ENCODE assay signal across 19 cellular contexts in genomic region chr3:139258276-139258675, GRCh38.
A peak's percentile ranks its signal among the peaks of the same experiment; 100 is the strongest.
DNase-seq lines count a peak whose midpoint lies in the region; ATAC-seq and TF ChIP-seq lines count a peak whose summit lies in the region.
"Had no signal": no experiment of that assay in that cellular context is flagged by ENCODE, and none has a peak within 500 bp of the region (broad histone marks: within the 10 kb centered on the region; RNA-seq: fewer than 3 reads in every experiment).

No MANE protein-coding gene starts in this region.

- H3K27ac Mint-ChIP-seq in osteocyte (ENCODE audit: unreplicated experiment) = no peak overlapping the region
- H3K27ac Mint-ChIP-seq: CD14-positive monocyte; CD4-positive, alpha-beta memory T cell; CD4-positive, CD25-positive, alpha-beta regulatory T cell; CD8-positive, alpha-beta memory T cell had no signal

- ATAC-seq in heart left ventricle (peak in 3 of 4 donors; percentile 21 to 66 (median 63)), HG03280 (IDR thresholded peaks at IDR 0.05; ENCODE audit: unreplicated experiment) (no peak)

- H3K4me3 Mint-ChIP-seq in osteocyte (ENCODE audit: unreplicated experiment) = no peak overlapping the region
- H3K4me3 Mint-ChIP-seq: CD14-positive monocyte; CD4-positive, alpha-beta memory T cell; CD4-positive, CD25-positive, alpha-beta regulatory T cell; CD8-positive, alpha-beta memory T cell had no signal

- no peaks in the 10 kb centered on the region for H3K9me3 ChIP-seq in heart left ventricle
- H3K9me3 ChIP-seq: BE2C, BLaER1 had no signal

- no peak for TF ChIP-seq CTCF in heart left ventricle (IDR thresholded peaks at IDR 0.05)
- no peak for TF ChIP-seq CTCF in coronary artery (IDR thresholded peaks at IDR 0.05)
- no peak for TF ChIP-seq CTCF in osteocyte (IDR thresholded peaks at IDR 0.05)

- H3K4me1 ChIP-seq in heart left ventricle = peaks cover 0 to 9% (median 0%) of the 10 kb centered on the region in 12 donors

- TF ChIP-seq POLR2A in heart left ventricle (IDR thresholded peaks at IDR 0.05) = no peak

- no peak overlapping the region for H3K27ac ChIP-seq in heart left ventricle
- H3K27ac ChIP-seq in coronary artery = no peak overlapping the region
- H3K27ac ChIP-seq: BLaER1 had no signal

- DNase-seq in heart left ventricle = no peak
- DNase-seq in cardiac septum (ENCODE audit: low spot score) = no peak
- DNase-seq in coronary artery (ENCODE audit: low spot score) = peak; percentile 16
- peak; percentile 6 for DNase-seq in osteocyte (ENCODE audit: extremely low spot score, unreplicated experiment)
- no peak for DNase-seq in NCI-H510A treated with DMSO at 0.1 percent for 48 hours (lab: John Stamatoyannopoulos, UW)
- DNase-seq: 8988T; ACHN; BE2C; C1 segment of cervical spinal cord; Calu3; CD4-positive, alpha-beta memory T cell; CD4-positive, CD25-positive, alpha-beta regulatory T cell; CD8-positive, alpha-beta memory T cell; COR-L47; DMS79 treated with DMSO at 0.1 percent for 48 hours; GF-D8 had no signal

- no peaks in the 10 kb centered on the region for H3K27me3 ChIP-seq in heart left ventricle
- H3K27me3 ChIP-seq: BLaER1 had no signal

- H3K4me1 Mint-ChIP-seq in osteocyte (ENCODE audit: unreplicated experiment) = no peaks in the 10 kb centered on the region
- H3K4me1 Mint-ChIP-seq: CD14-positive monocyte; CD4-positive, alpha-beta memory T cell; CD4-positive, CD25-positive, alpha-beta regulatory T cell; CD8-positive, alpha-beta memory T cell had no signal

- intact Hi-C loops in heart left ventricle (cut with DNase I) (no loop called here), cardiac septum (cut with DNase I) (no loop called here)

- 49 to 57% (median 55%) methylated on average over 4 of the region's 4 CpGs for WGBS in heart left ventricle, 4 donors

- H3K27me3 Mint-ChIP-seq in osteocyte (ENCODE audit: unreplicated experiment) = peaks cover 27% of the 10 kb centered on the region

- no peaks in the 10 kb centered on the region for H3K36me3 Mint-ChIP-seq in osteocyte (ENCODE audit: unreplicated experiment)
- H3K36me3 Mint-ChIP-seq: CD14-positive monocyte; CD4-positive, alpha-beta memory T cell; CD4-positive, CD25-positive, alpha-beta regulatory T cell; CD8-positive, alpha-beta memory T cell had no signal

- H3K36me3 ChIP-seq in heart left ventricle = no peaks in the 10 kb centered on the region
- H3K36me3 ChIP-seq: BE2C, BLaER1 had no signal

- H3K9me3 Mint-ChIP-seq in osteocyte (ENCODE audit: unreplicated experiment) = no peaks in the 10 kb centered on the region
- H3K9me3 Mint-ChIP-seq: CD14-positive monocyte; CD8-positive, alpha-beta memory T cell had no signal

- H3K4me3 ChIP-seq in heart left ventricle (no peak overlapping the region), coronary artery (no peak overlapping the region)
- H3K4me3 ChIP-seq: BLaER1 had no signal

Comparison
In these comparisons a context has a peak if more than half of its experiments do, and no peak if none do; other contexts are left out.
1. DNase-seq: peak in coronary artery (single experiment) and osteocyte (single experiment); none in heart left ventricle (0 of 5), cardiac septum (single experiment) and NCI-H510A treated with DMSO at 0.1 percent for 48 hours (single experiment).